In genomic region chr6:51350308-51350904, GRCh38 we compare ENCODE assay signal across 10 cellular contexts.
DNase-seq lines count a peak whose midpoint lies in the region; ATAC-seq, FAIRE-seq and TF ChIP-seq lines count a peak whose summit lies in the region.
"Had no signal": no experiment of that assay in that cellular context is flagged by ENCODE, and none has a peak within 500 bp of the region (broad histone marks: within the 10 kb centered on the region; RNA-seq: fewer than 3 reads in every experiment).

No MANE protein-coding gene starts in this region.

- DNase-seq in Calu3 (no peak), astrocyte (ENCODE audit: low read depth) (no peak), left lobe of liver (ENCODE audit: low spot score) (no peak), left colon (no peak), NCI-H2081 (lab: John Stamatoyannopoulos, UW) (no peak), RPMI8226 (no peak), NCI-H146 (lab: John Stamatoyannopoulos, UW) (no peak)
- DNase-seq: naive B cell, NCI-H1694 had no signal

- no TSS peak for BruUV-seq in Calu3 (replicated peaks; lab: Mats Ljungman, UMichigan)

- H3K27ac Mint-ChIP-seq in Calu3 (ENCODE audit: unreplicated experiment) (no peak overlapping the region), astrocyte (ENCODE audit: unreplicated experiment) (no peak overlapping the region)
- H3K27ac Mint-ChIP-seq: naive B cell had no signal

- no peaks in the 10 kb centered on the region for H4K20me1 ChIP-seq in astrocyte (ENCODE audit: insufficient read depth, low read length)

- ATAC-seq in HG03354 (IDR thresholded peaks at IDR 0.05; ENCODE audit: poor library complexity, severe bottlenecking, unreplicated experiment) (peak; percentile 54), left lobe of liver (peak; percentile 72), left colon (no peak)

- CTCF ChIA-PET in Calu3 (lab: Charles Lee) = interaction anchor here (0.6 kb wide), 1 partner anchor 531 kb away, joined by 3 read pairs; no protein-coding TSS in a partner anchor

- intact Hi-C loops in Calu3 (cut with micrococcal nuclease; ENCODE audit: unreplicated experiment) (loop anchor here (1.0 to 5.0 kb wide), 2 partner anchors 278 to 535 kb away; no protein-coding TSS in a partner anchor), left colon (cut with DNase I, micrococcal nuclease) (no loop called here)

- no peak overlapping the region for H3K9ac ChIP-seq in astrocyte (ENCODE audit: low read length)

- H3K9me3 ChIP-seq in astrocyte (ENCODE audit: insufficient read depth, low read depth, low read length) = no peaks in the 10 kb centered on the region

- H3K4me2 ChIP-seq in astrocyte (ENCODE audit: low read length) = no peak overlapping the region

- TF ChIP-seq CTCF in Calu3 (IDR thresholded peaks at IDR 0.05; ENCODE audit: unreplicated experiment) (peak; percentile 27), astrocyte (IDR thresholded peaks at IDR 0.05; ENCODE audit: insufficient read depth, low read depth, low read length) (peak; percentile 36)

- H3K4me3 ChIP-seq in astrocyte (ENCODE audit: insufficient read depth, low read depth, low read length) = no peak overlapping the region

- no peak for FAIRE-seq in astrocyte (lab: Jason Lieb, UNC)

- H3K4me3 Mint-ChIP-seq in Calu3 (ENCODE audit: low read depth, unreplicated experiment) (no peak overlapping the region), astrocyte (ENCODE audit: unreplicated experiment) (no peak overlapping the region)

- H3K27me3 Mint-ChIP-seq in Calu3 (ENCODE audit: unreplicated experiment) = peaks cover 23% of the 10 kb centered on the region
- no peaks in the 10 kb centered on the region for H3K27me3 Mint-ChIP-seq in astrocyte (ENCODE audit: low read depth, unreplicated experiment)
- H3K27me3 Mint-ChIP-seq: naive B cell had no signal

- H3K36me3 ChIP-seq in astrocyte (ENCODE audit: insufficient read depth, low read length) = no peaks in the 10 kb centered on the region

- no peak overlapping the region for H3K27ac ChIP-seq in astrocyte (ENCODE audit: low read depth, low read length)

- H3K4me1 Mint-ChIP-seq in Calu3 (ENCODE audit: low read depth, unreplicated experiment) = no peaks in the 10 kb centered on the region
- H3K4me1 Mint-ChIP-seq in astrocyte (ENCODE audit: low read depth, unreplicated experiment) = peaks cover 3% of the 10 kb centered on the region
- H3K4me1 Mint-ChIP-seq: naive B cell had no signal

- no peaks in the 10 kb centered on the region for H3K79me2 ChIP-seq in astrocyte (ENCODE audit: insufficient read depth, low read length)

- H3K36me3 Mint-ChIP-seq in Calu3 (ENCODE audit: insufficient read depth, unreplicated experiment) (no peaks in the 10 kb centered on the region), astrocyte (ENCODE audit: low read depth, unreplicated experiment) (no peaks in the 10 kb centered on the region)

- H3K9me3 Mint-ChIP-seq in Calu3 (ENCODE audit: low read depth, unreplicated experiment) (peaks cover 3% of the 10 kb centered on the region), astrocyte (ENCODE audit: unreplicated experiment) (no peaks in the 10 kb centered on the region)

- H3K4me1 ChIP-seq in astrocyte (ENCODE audit: insufficient read depth, low read length) = no peaks in the 10 kb centered on the region

- no peak overlapping the region for H2AFZ ChIP-seq in astrocyte (ENCODE audit: low read depth, low read length)

- H3K27me3 ChIP-seq in astrocyte (ENCODE audit: insufficient read depth, low read length) = no peaks in the 10 kb centered on the region
